In genomic region chr2:126656311-126657145, GRCh38 we compare ENCODE assay signal across 8 cellular contexts. TPM values are rescaled to one million over a fixed set of nuclear protein-coding genes. Genes with fewer than 3 reads are reported as not detected.
DNase-seq lines count a peak whose midpoint lies in the region; ATAC-seq lines count a peak whose summit lies in the region.

No MANE protein-coding gene starts in this region.

- H3K36me3 ChIP-seq in SJCRH30: no peaks in the 10 kb centered on the region

- H3K9me3 ChIP-seq in SJCRH30 (replicated peaks): no peaks in the 10 kb centered on the region

- H3K4me1 ChIP-seq in SJCRH30: peaks cover 18% of the 10 kb centered on the region

- H3K4me3 ChIP-seq in SJCRH30: peak overlapping the region; percentile 79

- ATAC-seq in GM18517 (IDR thresholded peaks at IDR 0.05; ENCODE audit: unreplicated experiment): peak; percentile 15
- ATAC-seq in HG02798 (IDR thresholded peaks at IDR 0.05; ENCODE audit: poor library complexity, unreplicated experiment): peak; percentile 29

- no peaks in the 10 kb centered on the region for H3K27me3 ChIP-seq in SJCRH30

- peak overlapping the region; percentile 72 for H3K27ac ChIP-seq in SJCRH30

- peak; percentile 43 to 60 for DNase-seq in SJCRH30
- peak; percentile 78 for DNase-seq in astrocyte of the hippocampus (ENCODE audit: low read depth, low spot score)
- DNase-seq in iPS-NIHi7 (ENCODE audit: extremely low spot score): peak; percentile 52
- DNase-seq in stimulated activated CD4-positive, alpha-beta T cell treated with anti-CD3 and anti-CD28 coated beads, Interleukin-12 subunit alpha, Interleukin-12 subunit beta, amount 100 ng/mL, for 4 hours: peak; percentile 47
- no peak for DNase-seq in COLO668 (lab: John Stamatoyannopoulos, UW; ENCODE audit: unreplicated experiment)
- no peak for DNase-seq in NCI-H82 treated with DMSO at 0.1 percent for 48 hours (lab: John Stamatoyannopoulos, UW; ENCODE audit: unreplicated experiment)

RNA-seq across cellular contexts. Expression of gene GYPC, which starts 0.6 kb away (rescaled TPM):
- 25.8 and 26.1 TPM in 2 replicates for total RNA-seq in SJCRH30 (2014; rRNA removed; shearing (Covaris generic))

Comparison
In these comparisons a context has a peak if more than half of its experiments do, and no peak if none do; other contexts are left out.
1. DNase-seq: peak in SJCRH30 (2 of 2), astrocyte of the hippocampus (single experiment), iPS-NIHi7 (single experiment) and stimulated activated CD4-positive, alpha-beta T cell treated with anti-CD3 and anti-CD28 coated beads, Interleukin-12 subunit alpha, Interleukin-12 subunit beta, amount 100 ng/mL, for 4 hours (single experiment); none in COLO668 (single experiment) and NCI-H82 treated with DMSO at 0.1 percent for 48 hours (single experiment).